9 cellular contexts compared by ENCODE assay signal in genomic region chr20:43915209-43916072, GRCh38. TPM values are rescaled to one million over a fixed set of nuclear protein-coding genes. Genes with fewer than 3 reads are reported as not detected.
DNase-seq lines count a peak whose midpoint lies in the region; ATAC-seq and TF ChIP-seq lines count a peak whose summit lies in the region.
"Had no signal": no experiment of that assay in that cellular context is flagged by ENCODE, and none has a peak within 500 bp of the region (broad histone marks: within the 10 kb centered on the region; RNA-seq: fewer than 3 reads in every experiment).

No MANE protein-coding gene starts in this region.

- peaks cover 53% of the 10 kb centered on the region for H3K27me3 Mint-ChIP-seq in T-helper 2 cell treated with Interferon-gamma antibody and Interleukin-4, amounts not matched to agents 5 μg/mL and 100 μg/mL, for 36 hours (ENCODE audit: low read depth)

- no peak for TF ChIP-seq CTCF in choroid plexus epithelial cell (conservative IDR thresholded peaks at IDR 0.05; ENCODE audit: low read depth, low read length)
- no peak for TF ChIP-seq CTCF in lung (IDR thresholded peaks at IDR 0.05; ENCODE audit: control extremely low read depth, extremely low read depth)

- DNase-seq in DMS 273 (lab: John Stamatoyannopoulos, UW; ENCODE audit: unreplicated experiment) (peak; percentile 18), DMS 273 treated with DMSO at 0.1 percent for 48 hours (lab: John Stamatoyannopoulos, UW) (no peak), choroid plexus epithelial cell (ENCODE audit: low read depth) (peak; percentile 41), lung (ENCODE audit: low spot score) (no peak), SIG-M5 treated with dmso at 0.1 percent for 504 hours (lab: John Stamatoyannopoulos, UW; ENCODE audit: unreplicated experiment) (no peak)
- peak; percentile 45 for DNase-seq in T-helper 2 cell treated with Interferon-gamma antibody and Interleukin-4, amounts not matched to agents 5 μg/mL and 100 μg/mL, for 36 hours (ENCODE audit: low spot score)

- peaks cover 27% of the 10 kb centered on the region for H3K9me3 Mint-ChIP-seq in T-helper 2 cell treated with Interferon-gamma antibody and Interleukin-4, amounts not matched to agents 5 μg/mL and 100 μg/mL, for 36 hours

- peak overlapping the region; percentile 79 for H3K27ac Mint-ChIP-seq in T-helper 2 cell treated with Interferon-gamma antibody and Interleukin-4, amounts not matched to agents 5 μg/mL and 100 μg/mL, for 36 hours

- peak overlapping the region; percentile 95 for H3K4me3 Mint-ChIP-seq in T-helper 2 cell treated with Interferon-gamma antibody and Interleukin-4, amounts not matched to agents 5 μg/mL and 100 μg/mL, for 36 hours

- H3K36me3 Mint-ChIP-seq in T-helper 2 cell treated with Interferon-gamma antibody and Interleukin-4, amounts not matched to agents 5 μg/mL and 100 μg/mL, for 36 hours (ENCODE audit: low read depth) = peaks cover 19% of the 10 kb centered on the region

- H3K4me1 ChIP-seq in lung (ENCODE audit: control insufficient read depth in 2 of 2, insufficient read depth in 2 of 2, low read length in 2 of 2) = peaks cover 0 to 18% of the 10 kb centered on the region in 2 donors
- peaks cover 12% of the 10 kb centered on the region for H3K4me1 ChIP-seq in stomach smooth muscle (ENCODE audit: control insufficient read depth, insufficient read depth, low read length)

- H3K27ac ChIP-seq in lung (ENCODE audit: low read depth in 1 of 2, low read length in 1 of 2) = peak overlapping the region in 1 of 2 donors; percentile 87
- H3K27ac ChIP-seq in stomach smooth muscle (ENCODE audit: low read length) = no peak overlapping the region
- H3K27ac ChIP-seq: 22Rv1 had no signal

- no peaks in the 10 kb centered on the region for H3K36me3 ChIP-seq in lung (ENCODE audit: control insufficient read depth in 2 of 2, insufficient read depth in 2 of 2, low read length in 2 of 2)
- H3K36me3 ChIP-seq in stomach smooth muscle (ENCODE audit: control insufficient read depth in 2 of 2, insufficient read depth in 2 of 2, low read length in 2 of 2) = no peaks in the 10 kb centered on the region

- H3K4me3 ChIP-seq in choroid plexus epithelial cell (ENCODE audit: low read depth, low read length) = peak overlapping the region; percentile 67
- peak overlapping the region; percentile 83 for H3K4me3 ChIP-seq in lung
- H3K4me3 ChIP-seq in stomach smooth muscle (ENCODE audit: low read length in 2 of 2) = peak overlapping the region; percentile 49 to 67

- 3 to 5% methylated on average over 66 of the region's 66 CpGs for WGBS in lung, 2 donors

- H3K4me1 Mint-ChIP-seq in T-helper 2 cell treated with Interferon-gamma antibody and Interleukin-4, amounts not matched to agents 5 μg/mL and 100 μg/mL, for 36 hours (ENCODE audit: low read depth) = peaks cover 23% of the 10 kb centered on the region

- peaks cover 0 to 7% of the 10 kb centered on the region in 2 donors for H3K9me3 ChIP-seq in lung (ENCODE audit: control insufficient read depth in 2 of 2, insufficient read depth in 1 of 2, low read length in 1 of 2)
- H3K9me3 ChIP-seq in stomach smooth muscle (ENCODE audit: control insufficient read depth in 2 of 2, low read length in 2 of 2) = peaks cover 10 to 12% of the 10 kb centered on the region in 2 donors

- ATAC-seq in lung (ENCODE audit: insufficient read depth, low FRiP score) (peak; percentile 17), HG03108 (IDR thresholded peaks at IDR 0.05; ENCODE audit: unreplicated experiment) (no peak)

- H3K9ac ChIP-seq in stomach smooth muscle (ENCODE audit: low read length in 2 of 2) = peak overlapping the region in 1 of 2 donors; percentile 15

- H3K27me3 ChIP-seq in lung (ENCODE audit: control insufficient read depth, insufficient read depth) (no peaks in the 10 kb centered on the region), stomach smooth muscle (ENCODE audit: control insufficient read depth in 1 of 2, insufficient read depth in 2 of 2, low read length in 2 of 2) (peaks cover 19 to 41% of the 10 kb centered on the region in 2 donors)

RNA-seq across cellular contexts. Expression of gene TOX2, which starts 0.8 kb away (rescaled TPM):
- total RNA-seq in lung = 10 to 100 TPM; 12.0 to 25.5 TPM
- 10 to 100 TPM; 13.5 to 19.8 TPM for polyA plus RNA-seq in lung

Comparison
In these comparisons a context has a peak if more than half of its experiments do, and no peak if none do; other contexts are left out.
1. DNase-seq: peak in DMS 273 (single experiment), T-helper 2 cell treated with Interferon-gamma antibody and Interleukin-4, amounts not matched to agents 5 μg/mL and 100 μg/mL, for 36 hours (single experiment) and choroid plexus epithelial cell (single experiment); none in DMS 273 treated with DMSO at 0.1 percent for 48 hours (single experiment), lung (single experiment) and SIG-M5 treated with dmso at 0.1 percent for 504 hours (single experiment).
2. Peak in every context shown above with its lines, with median percentiles within 50 percentile points of each other: H3K4me3 ChIP-seq.